ENCODE assay signal across 12 cellular contexts in the genomic region with DNA sequence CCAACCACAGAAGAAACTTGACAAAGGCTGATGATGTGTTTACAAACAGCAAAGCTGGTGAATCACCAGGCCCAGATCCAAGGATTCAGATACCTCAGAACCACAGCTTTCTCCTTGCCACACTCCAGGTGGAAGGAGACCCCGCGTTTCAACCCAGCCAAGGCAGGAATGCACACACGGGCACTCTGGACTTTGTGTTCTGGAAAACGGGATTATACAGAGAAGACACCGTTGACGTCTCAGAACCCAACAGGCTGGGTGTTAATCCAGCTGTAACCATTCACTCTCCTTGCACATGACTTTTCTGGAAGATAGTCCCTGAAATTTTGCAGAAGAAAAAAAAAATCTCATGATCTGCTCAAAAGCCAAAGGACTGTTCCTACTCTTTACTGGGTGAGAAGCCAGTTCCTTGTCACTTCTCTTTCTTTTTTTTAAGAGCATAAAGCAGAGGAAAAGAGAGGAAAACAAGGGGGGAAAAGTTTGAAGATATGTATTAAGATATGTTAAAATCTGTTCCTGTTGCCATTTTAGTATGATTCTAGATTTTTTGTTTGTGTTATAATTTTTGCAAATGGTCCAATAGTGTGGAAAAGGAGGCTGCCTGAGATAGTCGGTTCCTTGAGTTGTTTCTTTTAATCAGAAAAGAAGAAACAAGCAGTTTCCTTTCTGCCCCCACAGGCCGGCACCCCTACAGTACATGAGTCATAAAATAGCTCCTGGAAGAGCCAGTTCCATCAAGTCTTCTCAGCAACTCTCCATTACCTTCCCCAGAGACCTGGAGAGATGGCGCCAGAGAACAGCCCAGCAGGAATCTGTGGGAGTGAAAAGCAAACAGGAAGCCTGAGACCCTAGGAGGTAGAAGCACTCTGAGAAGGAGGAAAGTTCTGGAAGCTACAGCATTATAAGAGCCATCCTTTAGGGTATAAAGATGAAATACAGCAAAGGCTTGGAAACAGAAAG.
DNase-seq lines count a peak whose midpoint lies in the region; TF ChIP-seq lines count a peak whose summit lies in the region.
"Had no signal": no experiment of that assay in that cellular context is flagged by ENCODE, and none has a peak within 500 bp of the region (broad histone marks: within the 10 kb centered on the region; RNA-seq: fewer than 3 reads in every experiment).

No MANE protein-coding gene starts in this region.

- H3K36me3 Mint-ChIP-seq in endodermal cell (ENCODE audit: low read depth) = no peaks in the 10 kb centered on the region

- TF ChIP-seq CTCF in endodermal cell (conservative IDR thresholded peaks at IDR 0.05) = no peak
- no peak for TF ChIP-seq CTCF in transverse colon (IDR thresholded peaks at IDR 0.05)
- no peak for TF ChIP-seq CTCF in GM10248 (IDR thresholded peaks at IDR 0.05; ENCODE audit: control extremely low read depth, extremely low read depth, low read depth, missing control alignments)

- TF ChIP-seq POLR2A in transverse colon (IDR thresholded peaks at IDR 0.05) = no peak

- CTCF ChIA-PET in GM10248 (lab: Yijun Ruan, JAX) = interaction anchor here (1.1 to 1.5 kb wide), 3 partner anchors 8 to 170 kb away, joined by 3 to 8 read pairs (median 3); no protein-coding TSS in a partner anchor

- H3K9ac ChIP-seq in endodermal cell (ENCODE audit: extremely low read depth, low read length, poor library complexity, severe bottlenecking) = no peak overlapping the region

- DNase-seq in DMS 273 (lab: John Stamatoyannopoulos, UW; ENCODE audit: unreplicated experiment) (peak; percentile 5), DMS 273 treated with DMSO at 0.1 percent for 48 hours (lab: John Stamatoyannopoulos, UW) (no peak), endodermal cell (peak; percentile 78), kidney tubule cell (ENCODE audit: low spot score) (peak; percentile 44), transverse colon (peak; percentile 18), GM10248 (ENCODE audit: extremely low spot score) (no peak)
- no peak for DNase-seq in activated CD8-positive, alpha-beta memory T cell treated with anti-CD3 and anti-CD28 coated beads, Interleukin-2, amount 50 U/mL, for 4 hours
- DNase-seq in stimulated activated CD4-positive, alpha-beta T cell treated with anti-CD3 and anti-CD28 coated beads, Interleukin-15, amount 100 ng/mL, for 24 hours = no peak
- DNase-seq: activated CD4-positive, alpha-beta T cell treated with anti-CD3 and anti-CD28 coated beads, Interleukin-2, amount 10 ng/mL, durations not matched to agents 7 days and 5 days; nucleus accumbens; RPMI8226 had no signal

- no peaks in the 10 kb centered on the region for H3K27me3 Mint-ChIP-seq in endodermal cell (ENCODE audit: insufficient read depth)

- TF ChIP-seq EP300 in transverse colon (IDR thresholded peaks at IDR 0.05; ENCODE audit: low read depth) = no peak

- no peak overlapping the region for H3K27ac ChIP-seq in endodermal cell (ENCODE audit: low read depth, low read length)
- H3K27ac ChIP-seq in transverse colon = peak overlapping the region; percentile 12 to 50 (median 30)
- H3K27ac ChIP-seq: 22Rv1 had no signal

- intact Hi-C loops in transverse colon (cut with DNase I; ENCODE audit: low total_unique reads) = no loop called here

- H3K4me1 Mint-ChIP-seq in endodermal cell = peaks cover 13% of the 10 kb centered on the region
- H3K4me1 Mint-ChIP-seq: activated CD4-positive, alpha-beta T cell treated with anti-CD3 and anti-CD28 coated beads, Interleukin-2, amount 10 ng/mL, durations not matched to agents 7 days and 5 days had no signal

- no peaks in the 10 kb centered on the region for H3K9me3 ChIP-seq in endodermal cell (ENCODE audit: control insufficient read depth, low read length)
- no peaks in the 10 kb centered on the region for H3K9me3 ChIP-seq in transverse colon

- no peaks in the 10 kb centered on the region for H3K36me3 ChIP-seq in endodermal cell (ENCODE audit: control insufficient read depth, insufficient read depth, low read length)
- no peaks in the 10 kb centered on the region for H3K36me3 ChIP-seq in transverse colon

- no peak overlapping the region for H3K4me3 ChIP-seq in endodermal cell (ENCODE audit: low read length)
- no peak overlapping the region for H3K4me3 ChIP-seq in transverse colon

- no peaks in the 10 kb centered on the region for H3K27me3 ChIP-seq in endodermal cell (ENCODE audit: control insufficient read depth, insufficient read depth, low read length, poor library complexity, severe bottlenecking)
- no peaks in the 10 kb centered on the region for H3K27me3 ChIP-seq in transverse colon

- POLR2A ChIA-PET in GM10248 (lab: Yijun Ruan, JAX) = no interaction called here

- in situ Hi-C loops in transverse colon (cut with MboI; ENCODE audit: low pct_ligation_motif_present in 1 of 4, low pct_unique_long_range_greater_than_20kb in 1 of 4, low sequenced_read_pairs in 3 of 4) = loop anchor here in 1 of 4 donors (25.0 kb wide), 1 partner anchor 681 kb away; no protein-coding TSS in a partner anchor

- peaks cover 3% of the 10 kb centered on the region for H3K9me3 Mint-ChIP-seq in endodermal cell
- H3K9me3 Mint-ChIP-seq: activated CD4-positive, alpha-beta T cell treated with anti-CD3 and anti-CD28 coated beads, Interleukin-2, amount 10 ng/mL, durations not matched to agents 7 days and 5 days had no signal

- peak overlapping the region; percentile 48 for H3K27ac Mint-ChIP-seq in endodermal cell
- H3K27ac Mint-ChIP-seq: activated CD4-positive, alpha-beta T cell treated with anti-CD3 and anti-CD28 coated beads, Interleukin-2, amount 10 ng/mL, durations not matched to agents 7 days and 5 days had no signal

- H3K4me3 Mint-ChIP-seq in endodermal cell = no peak overlapping the region
- H3K4me3 Mint-ChIP-seq: activated CD4-positive, alpha-beta T cell treated with anti-CD3 and anti-CD28 coated beads, Interleukin-2, amount 10 ng/mL, durations not matched to agents 7 days and 5 days had no signal

- 80 to 82% methylated on average over 7 to 9 of the region's 9 CpGs for WGBS in endodermal cell (ENCODE audit: insufficient coverage in 1 of 2, insufficient read length in 1 of 2), 2 experiments
- WGBS in transverse colon (ENCODE audit: low coverage in 1 of 2), 2 donors = 63 to 84% methylated on average over 1 to 9 of the region's 9 CpGs

- H3K4me1 ChIP-seq in endodermal cell (ENCODE audit: control insufficient read depth, insufficient read depth, low read length) (no peaks in the 10 kb centered on the region), transverse colon (peaks cover 0 to 4% (median 0%) of the 10 kb centered on the region in 4 donors)

Comparison
In these comparisons a context has a peak if more than half of its experiments do, and no peak if none do; other contexts are left out.
1. DNase-seq: peak in DMS 273 (single experiment), endodermal cell (single experiment), kidney tubule cell (single experiment) and transverse colon (single experiment); none in DMS 273 treated with DMSO at 0.1 percent for 48 hours (single experiment), GM10248 (single experiment), activated CD8-positive, alpha-beta memory T cell treated with anti-CD3 and anti-CD28 coated beads, Interleukin-2, amount 50 U/mL, for 4 hours (single experiment) and stimulated activated CD4-positive, alpha-beta T cell treated with anti-CD3 and anti-CD28 coated beads, Interleukin-15, amount 100 ng/mL, for 24 hours (single experiment).